In genomic region chr7:149377386-149377785, GRCh38 we compare ENCODE assay signal across 19 cellular contexts.
A peak's percentile ranks its signal among the peaks of the same experiment; 100 is the strongest.
DNase-seq lines count a peak whose midpoint lies in the region; ATAC-seq, FAIRE-seq and TF ChIP-seq lines count a peak whose summit lies in the region.
"Had no signal": no experiment of that assay in that cellular context is flagged by ENCODE, and none has a peak within 500 bp of the region (broad histone marks: within the 10 kb centered on the region; RNA-seq: fewer than 3 reads in every experiment).

No MANE protein-coding gene starts in this region.

- CTCF ChIA-PET in HCT116 (lab: Charles Lee), result no interaction called here
- CTCF ChIA-PET in K562 (lab: Yijun Ruan, JAX; ENCODE audit: low intra/inter-chr PET ratio), result no interaction called here

- intact Hi-C loops in HCT116 (cut with micrococcal nuclease), result no loop called here
- intact Hi-C loops in K562 (cut with micrococcal nuclease), result no loop called here

- 0% methylated on average over 3 of the region's 3 CpGs for WGBS in K562 (ENCODE audit: insufficient coverage, low coverage, missing lambda C conversion rate)

- H3K9me3 ChIP-seq in HCT116 (ENCODE audit: control insufficient read depth in 1 of 2, insufficient read depth in 1 of 2, low read depth in 1 of 2, low read length in 2 of 2) (peaks cover 0 to 8% of the 10 kb centered on the region in 2 experiments; a peak in 1 of 4 replicates), K562 (replicated peaks; ENCODE audit: control insufficient read depth, insufficient read depth, low read depth, low read length) (peaks cover 6% of the 10 kb centered on the region; the same call in 1 of the 2 replicates)
- H3K9me3 ChIP-seq: BE2C had no signal

- TF ChIP-seq RAD21 in HCT116 (IDR thresholded peaks at IDR 0.05; ENCODE audit: low read depth) (no peak), K562 (CRISPR knock-in tag; conservative IDR thresholded peaks at IDR 0.05 in 1 of 2, IDR thresholded peaks at IDR 0.05 in 1 of 2) (no peak)

- no peaks in the 10 kb centered on the region for H4K20me1 ChIP-seq in HCT116 (ENCODE audit: insufficient read depth)
- no peaks in the 10 kb centered on the region for H4K20me1 ChIP-seq in K562 (replicated peaks; ENCODE audit: control insufficient read depth, insufficient read depth, low read length)

- BruUV-seq in HCT116 (replicated peaks; lab: Mats Ljungman, UMichigan) (no TSS peak), K562 (replicated peaks; lab: Mats Ljungman, UMichigan) (no TSS peak)

- H3K4me3 ChIP-seq in HCT116 (replicated peaks in 1 of 2; ENCODE audit: low read depth in 1 of 2, low read length in 2 of 2), result no peak overlapping the region
- no peak overlapping the region for H3K4me3 ChIP-seq in K562
- H3K4me3 ChIP-seq: GM23338 had no signal

- TF ChIP-seq POLR2A in HCT116 (IDR thresholded peaks at IDR 0.05; ENCODE audit: borderline replicate concordance, extremely low read depth, insufficient read depth, insufficient read length), result no peak
- TF ChIP-seq POLR2A in K562 (conservative IDR thresholded peaks at IDR 0.05), result no peak

- in situ Hi-C loops in K562 (cut with MboI), result no loop called here

- no peaks in the 10 kb centered on the region for H3K9me1 ChIP-seq in K562 (ENCODE audit: control insufficient read depth, insufficient read depth, low read length)

- ATAC-seq in HCT116, result peak; percentile 70
- ATAC-seq in K562, result no peak
- ATAC-seq in HG03565 (IDR thresholded peaks at IDR 0.05; ENCODE audit: unreplicated experiment), result no peak
- ATAC-seq: GM23338 had no signal

- H3K27me3 ChIP-seq in HCT116 (ENCODE audit: insufficient read depth, low read length) (no peaks in the 10 kb centered on the region), K562 (ENCODE audit: control insufficient read depth in 2 of 2, insufficient read depth in 2 of 2, low read length in 2 of 2) (peaks cover 0 to 2% of the 10 kb centered on the region in 2 experiments; a peak in 2 of 5 replicates)
- H3K27me3 ChIP-seq: BE2C had no signal

- H3K79me2 ChIP-seq in HCT116 (ENCODE audit: insufficient read depth, low read length) (no peaks in the 10 kb centered on the region), K562 (ENCODE audit: control insufficient read depth, insufficient read depth, low read length) (no peaks in the 10 kb centered on the region)

- no peak overlapping the region for H3K27ac ChIP-seq in HCT116 (ENCODE audit: low read depth, low read length)
- no peak overlapping the region for H3K27ac ChIP-seq in K562 (ENCODE audit: extremely low read depth, low read depth, low read length)

- FAIRE-seq in K562 (lab: Jason Lieb, UNC), result no peak
- FAIRE-seq: A204.1 had no signal

- H3K4me2 ChIP-seq in HCT116 (ENCODE audit: low read length) (no peak overlapping the region), K562 (ENCODE audit: insufficient read depth, low read length) (no peak overlapping the region)
- H3K4me2 ChIP-seq: GM23338 had no signal

- RAD21 ChIA-PET in HCT116 (lab: Charles Lee; ENCODE audit: low non-redundant PET in 1 of 2, low total read pairs in 2 of 2, uncharacterized antibody in 2 of 2, unreplicated experiment in 2 of 2), result interaction anchor here in 1 of 2 experiments (0.7 kb wide), 1 partner anchor 258 kb away, joined by 3 read pairs; no protein-coding TSS in a partner anchor

- H3K4me1 ChIP-seq in HCT116 (ENCODE audit: control insufficient read depth in 1 of 2, insufficient read depth in 2 of 2, low read length in 2 of 2) (no peaks in the 10 kb centered on the region), K562 (replicated peaks in 1 of 2; ENCODE audit: control insufficient read depth in 2 of 2, insufficient read depth in 2 of 2, low read length in 2 of 2) (no peaks in the 10 kb centered on the region)
- H3K4me1 ChIP-seq: BE2C had no signal

- H3K36me3 ChIP-seq in HCT116 (ENCODE audit: control insufficient read depth in 1 of 2, insufficient read depth in 2 of 2, low read length in 2 of 2) (no peaks in the 10 kb centered on the region), K562 (ENCODE audit: control insufficient read depth, insufficient read depth, low read length) (no peaks in the 10 kb centered on the region)
- H3K36me3 ChIP-seq: BE2C had no signal

- POLR2A ChIA-PET in HCT116 (lab: Charles Lee) (no interaction called here), K562 (lab: Yijun Ruan, JAX) (interaction anchor here (0.8 to 3.5 kb wide), 2 partner anchors 13 to 116 kb away, joined by 3 to 17 read pairs; no protein-coding TSS in a partner anchor)

- H3K9me2 ChIP-seq in HCT116 (ENCODE audit: insufficient read depth), result no peaks in the 10 kb centered on the region

- DNase-seq in ELR (ENCODE audit: low read depth) (peak; percentile 25), HCT116 (ENCODE audit: low read depth, low spot score) (no peak), NCI-H69 (lab: John Stamatoyannopoulos, UW) (peak; percentile 31), K562 (ENCODE audit: extremely low read depth in 1 of 4, low spot score in 3 of 4) (no peak)
- no peak for DNase-seq in activated CD4-positive, alpha-beta T cell treated with anti-CD3 and anti-CD28 coated beads for 48 hours
- no peak for DNase-seq in stimulated activated CD4-positive, alpha-beta T cell treated with anti-CD3 and anti-CD28 coated beads, Interleukin-12 subunit alpha, Interleukin-12 subunit beta, amount 100 ng/mL, for 4 hours
- DNase-seq: ACHN; BE2C; C1 segment of cervical spinal cord; CD4-positive, CD25-positive, alpha-beta regulatory T cell; CD8-positive, alpha-beta memory T cell; COR-L47; DMS153; DMS79; GF-D8; H7 had no signal

- TF ChIP-seq CTCF in HCT116 (IDR thresholded peaks at IDR 0.05 in 2 of 3, conservative IDR thresholded peaks at IDR 0.05 in 1 of 3; ENCODE audit: borderline replicate concordance in 1 of 3, insufficient read depth in 1 of 3, low read depth in 2 of 3, low read length in 2 of 3), result no peak
- TF ChIP-seq CTCF in K562 (IDR thresholded peaks at IDR 0.05 in 2 of 3, conservative IDR thresholded peaks at IDR 0.05 in 1 of 3; ENCODE audit: insufficient read depth in 2 of 3, low read depth in 1 of 3, low read length in 3 of 3), result no peak

- H3K9ac ChIP-seq in HCT116 (ENCODE audit: low read length) (no peak overlapping the region), K562 (ENCODE audit: insufficient read depth in 1 of 2, low read depth in 2 of 2, low read length in 2 of 2) (no peak overlapping the region)

- H2AFZ ChIP-seq in HCT116 (ENCODE audit: low read depth, low read length, poor library complexity, severe bottlenecking), result no peak overlapping the region
- no peak overlapping the region for H2AFZ ChIP-seq in K562 (ENCODE audit: low read depth, low read length)
- H2AFZ ChIP-seq: GM23338 had no signal

- TF ChIP-seq EP300 in K562 (IDR thresholded peaks at IDR 0.05; ENCODE audit: low read length), result no peak

TF ChIP-seq in HCT116, 20 proteins besides CTCF, POLR2A, EP300 and RAD21:
- TF ChIP-seq CBX3 (IDR thresholded peaks at IDR 0.05; ENCODE audit: low read depth) (0 out of 2 replicates have a peak, but pooled peaks have one; percentile 18), JUND (IDR thresholded peaks at IDR 0.05) (no peak), ATF3 (IDR thresholded peaks at IDR 0.05) (peak; percentile 71; the same call in 1 of the 2 replicates)
TF ChIP-seq in HCT116: peak in this region for 2.

TF ChIP-seq in K562, 482 proteins besides CTCF, POLR2A, EP300 and RAD21:
- TF ChIP-seq POLR2H (tag; IDR thresholded peaks at IDR 0.05; ENCODE audit: low read depth), result peak; percentile 91
- peak; percentile 79 for TF ChIP-seq TBP (optimal IDR thresholded peaks at IDR 0.05; ENCODE audit: low read depth, low read length)
- no peak for TF ChIP-seq SMAD1 (IDR thresholded peaks at IDR 0.05; ENCODE audit: low read depth, low read length, partially characterized antibody)
- TF ChIP-seq, protein P1, sequence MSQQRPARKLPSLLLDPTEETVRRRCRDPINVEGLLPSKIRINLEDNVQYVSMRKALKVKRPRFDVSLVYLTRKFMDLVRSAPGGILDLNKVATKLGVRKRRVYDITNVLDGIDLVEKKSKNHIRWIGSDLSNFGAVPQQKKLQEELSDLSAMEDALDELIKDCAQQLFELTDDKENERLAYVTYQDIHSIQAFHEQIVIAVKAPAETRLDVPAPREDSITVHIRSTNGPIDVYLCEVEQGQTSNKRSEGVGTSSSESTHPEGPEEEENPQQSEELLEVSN (IDR thresholded peaks at IDR 0.05; ENCODE audit: borderline replicate concordance in 1 of 2, extremely low read depth in 1 of 2, insufficient read depth in 1 of 2, insufficient read length in 1 of 2, low read depth in 1 of 2, low read length in 1 of 2, poor library complexity in 1 of 2, severe bottlenecking in 1 of 2), result no peak
- no peak for TF ChIP-seq MBD2 (IDR thresholded peaks at IDR 0.05; ENCODE audit: borderline replicate concordance, low read depth)
- TF ChIP-seq MXI1 (IDR thresholded peaks at IDR 0.05; ENCODE audit: low read depth, low read length), result no peak
- peak; percentile 74 for TF ChIP-seq POLR3A (IDR thresholded peaks at IDR 0.05; ENCODE audit: borderline replicate concordance, extremely low read depth, insufficient read depth, insufficient read length)
- no peak for TF ChIP-seq SMARCA4 (IDR thresholded peaks at IDR 0.05)
- TF ChIP-seq, protein P2, sequence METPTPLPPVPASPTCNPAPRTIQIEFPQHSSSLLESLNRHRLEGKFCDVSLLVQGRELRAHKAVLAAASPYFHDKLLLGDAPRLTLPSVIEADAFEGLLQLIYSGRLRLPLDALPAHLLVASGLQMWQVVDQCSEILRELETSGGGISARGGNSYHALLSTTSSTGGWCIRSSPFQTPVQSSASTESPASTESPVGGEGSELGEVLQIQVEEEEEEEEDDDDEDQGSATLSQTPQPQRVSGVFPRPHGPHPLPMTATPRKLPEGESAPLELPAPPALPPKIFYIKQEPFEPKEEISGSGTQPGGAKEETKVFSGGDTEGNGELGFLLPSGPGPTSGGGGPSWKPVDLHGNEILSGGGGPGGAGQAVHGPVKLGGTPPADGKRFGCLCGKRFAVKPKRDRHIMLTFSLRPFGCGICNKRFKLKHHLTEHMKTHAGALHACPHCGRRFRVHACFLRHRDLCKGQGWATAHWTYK (CRISPR knock-in tag; IDR thresholded peaks at IDR 0.05), result no peak
- TF ChIP-seq HLTF (IDR thresholded peaks at IDR 0.05), result no peak
- no peak for TF ChIP-seq SRSF3 (IDR thresholded peaks at IDR 0.05; ENCODE audit: insufficient read depth, low read length)
- TF ChIP-seq BDP1 (IDR thresholded peaks at IDR 0.05; ENCODE audit: insufficient read depth, insufficient read length), result peak; percentile 24
- TF ChIP-seq MYBL2 (IDR thresholded peaks at IDR 0.05; ENCODE audit: low read depth), result no peak
- TF ChIP-seq MYBL2 (CRISPR knock-in tag; IDR thresholded peaks at IDR 0.05; ENCODE audit: borderline replicate concordance), result no peak
- no peak for TF ChIP-seq NCOA1 (IDR thresholded peaks at IDR 0.05; ENCODE audit: low read depth)
TF ChIP-seq in K562: peak in this region for 4.

Comparison
In these comparisons a context has a peak if more than half of its experiments do, and no peak if none do; other contexts are left out.
1. DNase-seq: peak in ELR (single experiment) and NCI-H69 (single experiment); none in HCT116 (single experiment), K562 (0 of 4), activated CD4-positive, alpha-beta T cell treated with anti-CD3 and anti-CD28 coated beads for 48 hours (single experiment) and stimulated activated CD4-positive, alpha-beta T cell treated with anti-CD3 and anti-CD28 coated beads, Interleukin-12 subunit alpha, Interleukin-12 subunit beta, amount 100 ng/mL, for 4 hours (single experiment).